ENCODE assay signal across 20 cellular contexts in the genomic region with DNA sequence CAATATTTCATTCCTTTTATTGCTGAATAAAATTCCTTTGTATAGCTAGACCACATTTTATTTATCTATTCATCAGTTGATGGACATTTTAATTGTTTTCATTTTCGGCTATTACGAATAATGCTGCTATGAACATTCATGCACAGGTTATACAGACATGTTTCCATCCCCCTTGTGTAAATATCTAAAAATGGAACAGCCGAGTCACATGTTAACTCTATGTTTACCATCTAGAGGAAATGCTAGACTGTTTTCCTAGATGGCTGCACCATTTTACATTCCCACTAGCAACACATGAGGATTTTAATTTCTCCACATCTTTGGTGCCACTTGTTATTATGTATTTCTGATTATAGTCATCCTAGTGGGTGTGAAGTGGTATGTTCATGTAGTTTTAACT. TPM values are rescaled to one million over a fixed set of nuclear protein-coding genes. Genes with fewer than 3 reads are reported as not detected.
DNase-seq lines count a peak whose midpoint lies in the region; ATAC-seq, FAIRE-seq and TF ChIP-seq lines count a peak whose summit lies in the region.
"Had no signal": no experiment of that assay in that cellular context is flagged by ENCODE, and none has a peak within 500 bp of the region (broad histone marks: within the 10 kb centered on the region; RNA-seq: fewer than 3 reads in every experiment).

No MANE protein-coding gene starts in this region.

- peak; percentile 71 for FAIRE-seq in GM12891 (lab: Jason Lieb, UNC)
- FAIRE-seq in astrocyte (lab: Jason Lieb, UNC), result peak; percentile 49
- FAIRE-seq: GM12878, H1, HepG2 had no signal

- TF ChIP-seq CTCF in astrocyte (IDR thresholded peaks at IDR 0.05; ENCODE audit: insufficient read depth, low read depth, low read length), result no peak
- TF ChIP-seq CTCF in gastrocnemius medialis (IDR thresholded peaks at IDR 0.05 in 4 of 5, conservative IDR thresholded peaks at IDR 0.05 in 1 of 5), result no peak

- H3K36me3 Mint-ChIP-seq in astrocyte (ENCODE audit: low read depth, unreplicated experiment), result no peaks in the 10 kb centered on the region
- peaks cover 0 to 6% (median 1%) of the 10 kb centered on the region in 3 donors for H3K36me3 Mint-ChIP-seq in CD8-positive, alpha-beta memory T cell
- H3K36me3 Mint-ChIP-seq: IgD-negative memory B cell had no signal

- no peak overlapping the region for H3K4me2 ChIP-seq in astrocyte (ENCODE audit: low read length)
- H3K4me2 ChIP-seq: BLaER1 had no signal

- no peaks in the 10 kb centered on the region for H3K36me3 ChIP-seq in astrocyte (ENCODE audit: insufficient read depth, low read length)
- no peaks in the 10 kb centered on the region for H3K36me3 ChIP-seq in gastrocnemius medialis
- no peaks in the 10 kb centered on the region for H3K36me3 ChIP-seq in CD8-positive, alpha-beta memory T cell (ENCODE audit: insufficient read depth, low read length)
- H3K36me3 ChIP-seq: HAP-1 had no signal

- H3K27ac ChIP-seq in astrocyte (ENCODE audit: low read depth, low read length) (no peak overlapping the region), gastrocnemius medialis (peak overlapping the region in 1 of 4 donors; percentile 16)
- H3K27ac ChIP-seq in CD8-positive, alpha-beta memory T cell (ENCODE audit: low read depth, low read length), result no peak overlapping the region
- H3K27ac ChIP-seq: BLaER1 had no signal

- POLR2A ChIA-PET in HEK293T (lab: Yijun Ruan, JAX), result no interaction called here
- POLR2A ChIA-PET in CD8-positive, alpha-beta memory T cell (lab: Charles Lee), result no interaction called here

- no peak overlapping the region for H3K9ac ChIP-seq in astrocyte (ENCODE audit: low read length)
- H3K9ac ChIP-seq: BLaER1 had no signal

- H3K9me3 Mint-ChIP-seq in astrocyte (ENCODE audit: unreplicated experiment), result no peaks in the 10 kb centered on the region
- H3K9me3 Mint-ChIP-seq in CD8-positive, alpha-beta memory T cell, result no peaks in the 10 kb centered on the region
- H3K9me3 Mint-ChIP-seq: CD14-positive monocyte, HFFc6, IgD-negative memory B cell had no signal

- H3K27ac Mint-ChIP-seq in astrocyte (ENCODE audit: unreplicated experiment), result no peak overlapping the region
- H3K27ac Mint-ChIP-seq in CD8-positive, alpha-beta memory T cell, result no peak overlapping the region
- H3K27ac Mint-ChIP-seq: CD14-positive monocyte; CD4-positive, alpha-beta memory T cell; HFFc6; IgD-negative memory B cell had no signal

- H3K27me3 ChIP-seq in astrocyte (ENCODE audit: insufficient read depth, low read length) (no peaks in the 10 kb centered on the region), gastrocnemius medialis (no peaks in the 10 kb centered on the region)
- no peaks in the 10 kb centered on the region for H3K27me3 ChIP-seq in CD8-positive, alpha-beta memory T cell (ENCODE audit: insufficient read depth, low read length, poor library complexity, severe bottlenecking)
- H3K27me3 ChIP-seq: BLaER1 had no signal

- H4K20me1 ChIP-seq in astrocyte (ENCODE audit: insufficient read depth, low read length), result peaks cover 28% of the 10 kb centered on the region

- H3K27me3 Mint-ChIP-seq in astrocyte (ENCODE audit: low read depth, unreplicated experiment), result no peaks in the 10 kb centered on the region
- H3K27me3 Mint-ChIP-seq in CD8-positive, alpha-beta memory T cell, result no peaks in the 10 kb centered on the region
- H3K27me3 Mint-ChIP-seq: CD4-positive, alpha-beta memory T cell; IgD-negative memory B cell had no signal

- H2AFZ ChIP-seq in astrocyte (ENCODE audit: low read depth, low read length), result no peak overlapping the region

- H3K4me3 Mint-ChIP-seq in astrocyte (ENCODE audit: unreplicated experiment), result no peak overlapping the region
- no peak overlapping the region for H3K4me3 Mint-ChIP-seq in CD8-positive, alpha-beta memory T cell
- H3K4me3 Mint-ChIP-seq: CD14-positive monocyte; CD4-positive, alpha-beta memory T cell; HFFc6; IgD-negative memory B cell had no signal

- in situ Hi-C loops in gastrocnemius medialis (cut with MboI; ENCODE audit: low sequenced_read_pairs in 4 of 4), result no loop called here

- no peak for TF ChIP-seq POLR2A in GM12891 (IDR thresholded peaks at IDR 0.05; ENCODE audit: low read depth, low read length)
- TF ChIP-seq POLR2A in gastrocnemius medialis (IDR thresholded peaks at IDR 0.05), result no peak

- H3K79me2 ChIP-seq in astrocyte (ENCODE audit: insufficient read depth, low read length), result peaks cover 24% of the 10 kb centered on the region

- no peaks in the 10 kb centered on the region for H3K4me1 Mint-ChIP-seq in astrocyte (ENCODE audit: low read depth, unreplicated experiment)
- peaks cover 4 to 23% (median 21%) of the 10 kb centered on the region in 3 donors for H3K4me1 Mint-ChIP-seq in CD8-positive, alpha-beta memory T cell

- H3K9me3 ChIP-seq in astrocyte (ENCODE audit: insufficient read depth, low read depth, low read length) (no peaks in the 10 kb centered on the region), gastrocnemius medialis (no peaks in the 10 kb centered on the region)
- no peaks in the 10 kb centered on the region for H3K9me3 ChIP-seq in CD8-positive, alpha-beta memory T cell (ENCODE audit: low read length)
- H3K9me3 ChIP-seq: BLaER1, HAP-1 had no signal

- ATAC-seq in gastrocnemius medialis, result peak; percentile 60 to 80
- no peak for ATAC-seq in GM19035 (IDR thresholded peaks at IDR 0.05; ENCODE audit: unreplicated experiment)
- ATAC-seq: GM12878, HepG2 had no signal

- intact Hi-C loops in gastrocnemius medialis (cut with DNase I; ENCODE audit: low total_unique reads), result no loop called here

- CTCF ChIA-PET in HEK293T (lab: Yijun Ruan, JAX), result no interaction called here
- CTCF ChIA-PET in CD8-positive, alpha-beta memory T cell (lab: Charles Lee), result no interaction called here

- H3K4me1 ChIP-seq in astrocyte (ENCODE audit: insufficient read depth, low read length) (no peaks in the 10 kb centered on the region), gastrocnemius medialis (peaks cover 13 to 29% of the 10 kb centered on the region in 2 donors)
- no peaks in the 10 kb centered on the region for H3K4me1 ChIP-seq in CD8-positive, alpha-beta memory T cell (ENCODE audit: insufficient read depth, low read length)
- H3K4me1 ChIP-seq: HAP-1 had no signal

- no peak for DNase-seq in GM12891 (ENCODE audit: insufficient read length, low spot score)
- no peak for DNase-seq in HEK293T (ENCODE audit: extremely low spot score)
- no peak for DNase-seq in astrocyte (ENCODE audit: low read depth)
- DNase-seq in gastrocnemius medialis, result no peak
- DNase-seq in CD8-positive, alpha-beta memory T cell, result no peak
- DNase-seq in EL, result no peak
- DNase-seq: 8988T; Calu3; CD4-positive, alpha-beta memory T cell; DMS79 treated with DMSO at 0.1 percent for 48 hours; HFFc6; KG1 had no signal

- H3K4me3 ChIP-seq in astrocyte (ENCODE audit: insufficient read depth, low read depth, low read length) (no peak overlapping the region), gastrocnemius medialis (peak overlapping the region in 1 of 4 donors; percentile 22)
- H3K4me3 ChIP-seq in CD8-positive, alpha-beta memory T cell (ENCODE audit: low read length), result no peak overlapping the region
- H3K4me3 ChIP-seq: BLaER1, GM12878, HAP-1 had no signal

TF ChIP-seq in GM12891, 5 proteins besides CTCF, POLR2A, EP300 and RAD21:
- TF ChIP-seq TAF1 (IDR thresholded peaks at IDR 0.05; ENCODE audit: low read depth, low read length) (no peak), POLR2AphosphoS5 (IDR thresholded peaks at IDR 0.05; ENCODE audit: low read depth, low read length) (no peak), POU2F2 (IDR thresholded peaks at IDR 0.05; ENCODE audit: low read depth, low read length) (no peak), SPI1 (IDR thresholded peaks at IDR 0.05; ENCODE audit: low read depth, low read length) (no peak), PAX5 (IDR thresholded peaks at IDR 0.05; ENCODE audit: insufficient read depth, low read length, severe bottlenecking) (no peak)

TF ChIP-seq in HEK293T, 16 proteins besides CTCF, POLR2A, EP300 and RAD21:
- TF ChIP-seq, protein P1, sequence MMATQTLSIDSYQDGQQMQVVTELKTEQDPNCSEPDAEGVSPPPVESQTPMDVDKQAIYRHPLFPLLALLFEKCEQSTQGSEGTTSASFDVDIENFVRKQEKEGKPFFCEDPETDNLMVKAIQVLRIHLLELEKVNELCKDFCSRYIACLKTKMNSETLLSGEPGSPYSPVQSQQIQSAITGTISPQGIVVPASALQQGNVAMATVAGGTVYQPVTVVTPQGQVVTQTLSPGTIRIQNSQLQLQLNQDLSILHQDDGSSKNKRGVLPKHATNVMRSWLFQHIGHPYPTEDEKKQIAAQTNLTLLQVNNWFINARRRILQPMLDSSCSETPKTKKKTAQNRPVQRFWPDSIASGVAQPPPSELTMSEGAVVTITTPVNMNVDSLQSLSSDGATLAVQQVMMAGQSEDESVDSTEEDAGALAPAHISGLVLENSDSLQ (IDR thresholded peaks at IDR 0.05), result peak; percentile 35; the same call in 1 of the 2 replicates
- TF ChIP-seq FOXA1 (IDR thresholded peaks at IDR 0.05), result no peak

RNA-seq across cellular contexts. Expression of a gene that starts 49.2 kb away (rescaled TPM):
- polyA plus RNA-seq in GM12891 (2012; ENCODE audit: low read depth, missing spikeins), result 20.8 TPM
- total RNA-seq in astrocyte (38.9 and 40.3 TPM in 2 replicates), gastrocnemius medialis (10 to 100 TPM; 12.9 to 23.3 (median 16.8) TPM)
- 10 to 100 TPM; 29.7 to 32.8 TPM for total RNA-seq in CD8-positive, alpha-beta memory T cell
- 3.1 TPM for polyA plus RNA-seq in CD8-positive, alpha-beta memory T cell
